ENCODE assay signal across 1 cellular context in the genomic region with DNA sequence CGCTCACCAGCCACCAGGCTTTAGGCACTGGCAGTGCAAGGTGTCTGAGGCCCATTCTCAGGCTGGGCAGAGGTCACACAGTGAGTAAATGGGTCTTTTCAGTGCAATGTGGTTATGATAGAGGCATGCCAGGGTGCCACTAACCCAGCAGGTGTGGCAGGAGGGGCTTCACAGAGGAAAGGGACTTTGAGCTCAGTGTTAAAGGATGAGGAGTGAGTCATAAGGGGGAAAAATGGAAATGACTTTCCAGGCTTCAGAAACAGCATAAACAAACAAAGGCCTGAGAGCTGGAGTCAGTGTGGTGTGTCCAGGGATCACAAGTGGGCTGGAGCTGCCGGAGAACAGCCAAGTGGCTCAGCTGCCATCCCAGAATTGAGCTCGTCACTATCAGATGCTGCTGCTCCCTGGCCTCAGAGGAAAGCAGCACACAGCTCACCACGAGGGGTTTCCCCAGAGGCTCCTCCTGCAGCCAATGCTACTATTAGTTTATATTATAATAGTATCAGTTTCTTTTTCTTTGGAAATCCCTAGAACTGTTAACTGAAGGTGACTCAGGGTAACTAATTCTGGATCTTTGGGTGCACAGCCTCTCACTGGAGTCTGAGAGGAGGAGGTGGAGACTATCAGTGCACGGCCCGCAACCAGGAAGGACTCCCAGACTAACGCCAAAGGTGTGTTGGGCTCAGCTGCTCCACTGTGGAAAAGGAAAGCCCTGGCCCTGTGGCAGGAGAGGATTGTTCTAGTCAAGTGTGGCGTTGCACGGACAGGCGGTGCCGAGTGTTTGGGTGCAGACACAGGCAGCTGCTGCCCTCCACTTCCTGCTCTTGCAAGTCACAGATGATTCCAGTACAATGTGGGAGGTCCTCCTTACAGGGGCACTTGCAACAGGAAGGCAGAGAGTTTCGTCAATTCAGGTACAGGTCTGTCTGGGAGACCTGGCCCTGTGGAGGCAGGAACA.
TF ChIP-seq lines count a peak whose summit lies in the region.

No MANE protein-coding gene starts in this region.

TF ChIP-seq in HepG2, 621 proteins besides CTCF, POLR2A, EP300 and RAD21 (continued from another document and continues in another):
- TF ChIP-seq, protein P1, sequence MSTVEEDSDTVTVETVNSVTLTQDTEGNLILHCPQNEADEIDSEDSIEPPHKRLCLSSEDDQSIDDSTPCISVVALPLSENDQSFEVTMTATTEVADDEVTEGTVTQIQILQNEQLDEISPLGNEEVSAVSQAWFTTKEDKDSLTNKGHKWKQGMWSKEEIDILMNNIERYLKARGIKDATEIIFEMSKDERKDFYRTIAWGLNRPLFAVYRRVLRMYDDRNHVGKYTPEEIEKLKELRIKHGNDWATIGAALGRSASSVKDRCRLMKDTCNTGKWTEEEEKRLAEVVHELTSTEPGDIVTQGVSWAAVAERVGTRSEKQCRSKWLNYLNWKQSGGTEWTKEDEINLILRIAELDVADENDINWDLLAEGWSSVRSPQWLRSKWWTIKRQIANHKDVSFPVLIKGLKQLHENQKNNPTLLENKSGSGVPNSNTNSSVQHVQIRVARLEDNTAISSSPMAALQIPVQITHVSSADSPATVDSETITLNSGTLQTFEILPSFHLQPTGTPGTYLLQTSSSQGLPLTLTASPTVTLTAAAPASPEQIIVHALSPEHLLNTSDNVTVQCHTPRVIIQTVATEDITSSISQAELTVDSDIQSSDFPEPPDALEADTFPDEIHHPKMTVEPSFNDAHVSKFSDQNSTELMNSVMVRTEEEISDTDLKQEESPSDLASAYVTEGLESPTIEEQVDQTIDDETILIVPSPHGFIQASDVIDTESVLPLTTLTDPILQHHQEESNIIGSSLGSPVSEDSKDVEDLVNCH (CRISPR knock-in tag; IDR thresholded peaks at IDR 0.05): no peak
- TF ChIP-seq SMAD9 (CRISPR knock-in tag; IDR thresholded peaks at IDR 0.05): no peak
- TF ChIP-seq KAT7 (CRISPR knock-in tag; IDR thresholded peaks at IDR 0.05; ENCODE audit: borderline replicate concordance): no peak
- TF ChIP-seq FOSL2 (CRISPR knock-in tag; IDR thresholded peaks at IDR 0.05): peak; percentile 98
- TF ChIP-seq GTF3A (CRISPR knock-in tag; conservative IDR thresholded peaks at IDR 0.05): no peak
- TF ChIP-seq, protein P2, sequence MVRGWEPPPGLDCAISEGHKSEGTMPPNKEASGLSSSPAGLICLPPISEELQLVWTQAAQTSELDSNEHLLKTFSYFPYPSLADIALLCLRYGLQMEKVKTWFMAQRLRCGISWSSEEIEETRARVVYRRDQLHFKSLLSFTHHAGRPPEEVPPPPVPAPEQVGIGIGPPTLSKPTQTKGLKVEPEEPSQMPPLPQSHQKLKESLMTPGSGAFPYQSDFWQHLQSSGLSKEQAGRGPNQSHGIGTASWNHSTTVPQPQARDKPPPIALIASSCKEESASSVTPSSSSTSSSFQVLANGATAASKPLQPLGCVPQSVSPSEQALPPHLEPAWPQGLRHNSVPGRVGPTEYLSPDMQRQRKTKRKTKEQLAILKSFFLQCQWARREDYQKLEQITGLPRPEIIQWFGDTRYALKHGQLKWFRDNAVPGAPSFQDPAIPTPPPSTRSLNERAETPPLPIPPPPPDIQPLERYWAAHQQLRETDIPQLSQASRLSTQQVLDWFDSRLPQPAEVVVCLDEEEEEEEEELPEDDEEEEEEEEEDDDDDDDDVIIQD (CRISPR knock-in tag; IDR thresholded peaks at IDR 0.05; ENCODE audit: low read depth): peak; percentile 83; the same call in 1 of the 2 replicates
- TF ChIP-seq KLF9 (CRISPR knock-in tag; IDR thresholded peaks at IDR 0.05; ENCODE audit: low read depth): no peak
- peak; percentile 43; the same call in 1 of the 2 replicates for TF ChIP-seq PPARG (CRISPR knock-in tag; conservative IDR thresholded peaks at IDR 0.05)
- TF ChIP-seq ZNF782 (CRISPR knock-in tag; IDR thresholded peaks at IDR 0.05; ENCODE audit: borderline replicate concordance): no peak
- TF ChIP-seq ZNF382 (CRISPR knock-in tag; IDR thresholded peaks at IDR 0.05; ENCODE audit: borderline replicate concordance): no peak
- no peak for TF ChIP-seq ATRX (CRISPR knock-in tag; IDR thresholded peaks at IDR 0.05; ENCODE audit: borderline replicate concordance)
- no peak for TF ChIP-seq CHD4 (IDR thresholded peaks at IDR 0.05; ENCODE audit: borderline replicate concordance, low read length)
- TF ChIP-seq NFRKB (IDR thresholded peaks at IDR 0.05): no peak
- TF ChIP-seq GLI4 (CRISPR knock-in tag; IDR thresholded peaks at IDR 0.05; ENCODE audit: borderline replicate concordance): no peak
- TF ChIP-seq, protein P3, sequence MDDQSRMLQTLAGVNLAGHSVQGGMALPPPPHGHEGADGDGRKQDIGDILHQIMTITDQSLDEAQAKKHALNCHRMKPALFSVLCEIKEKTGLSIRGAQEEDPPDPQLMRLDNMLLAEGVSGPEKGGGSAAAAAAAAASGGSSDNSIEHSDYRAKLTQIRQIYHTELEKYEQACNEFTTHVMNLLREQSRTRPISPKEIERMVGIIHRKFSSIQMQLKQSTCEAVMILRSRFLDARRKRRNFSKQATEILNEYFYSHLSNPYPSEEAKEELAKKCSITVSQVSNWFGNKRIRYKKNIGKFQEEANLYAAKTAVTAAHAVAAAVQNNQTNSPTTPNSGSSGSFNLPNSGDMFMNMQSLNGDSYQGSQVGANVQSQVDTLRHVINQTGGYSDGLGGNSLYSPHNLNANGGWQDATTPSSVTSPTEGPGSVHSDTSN (CRISPR knock-in tag; IDR thresholded peaks at IDR 0.05; ENCODE audit: borderline replicate concordance): no peak
- TF ChIP-seq, protein P4, sequence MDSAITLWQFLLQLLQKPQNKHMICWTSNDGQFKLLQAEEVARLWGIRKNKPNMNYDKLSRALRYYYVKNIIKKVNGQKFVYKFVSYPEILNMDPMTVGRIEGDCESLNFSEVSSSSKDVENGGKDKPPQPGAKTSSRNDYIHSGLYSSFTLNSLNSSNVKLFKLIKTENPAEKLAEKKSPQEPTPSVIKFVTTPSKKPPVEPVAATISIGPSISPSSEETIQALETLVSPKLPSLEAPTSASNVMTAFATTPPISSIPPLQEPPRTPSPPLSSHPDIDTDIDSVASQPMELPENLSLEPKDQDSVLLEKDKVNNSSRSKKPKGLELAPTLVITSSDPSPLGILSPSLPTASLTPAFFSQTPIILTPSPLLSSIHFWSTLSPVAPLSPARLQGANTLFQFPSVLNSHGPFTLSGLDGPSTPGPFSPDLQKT (CRISPR knock-in tag; IDR thresholded peaks at IDR 0.05; ENCODE audit: borderline replicate concordance): no peak
- no peak for TF ChIP-seq MTF1 (CRISPR knock-in tag; IDR thresholded peaks at IDR 0.05)
- no peak for TF ChIP-seq SMAD1 (CRISPR knock-in tag; IDR thresholded peaks at IDR 0.05; ENCODE audit: borderline replicate concordance, low read depth)
- TF ChIP-seq, protein P5, sequence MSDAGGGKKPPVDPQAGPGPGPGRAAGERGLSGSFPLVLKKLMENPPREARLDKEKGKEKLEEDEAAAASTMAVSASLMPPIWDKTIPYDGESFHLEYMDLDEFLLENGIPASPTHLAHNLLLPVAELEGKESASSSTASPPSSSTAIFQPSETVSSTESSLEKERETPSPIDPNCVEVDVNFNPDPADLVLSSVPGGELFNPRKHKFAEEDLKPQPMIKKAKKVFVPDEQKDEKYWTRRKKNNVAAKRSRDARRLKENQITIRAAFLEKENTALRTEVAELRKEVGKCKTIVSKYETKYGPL (CRISPR knock-in tag; IDR thresholded peaks at IDR 0.05): no peak
- no peak for TF ChIP-seq STAT5B (CRISPR knock-in tag; IDR thresholded peaks at IDR 0.05)
- no peak for TF ChIP-seq RARG (CRISPR knock-in tag; IDR thresholded peaks at IDR 0.05; ENCODE audit: low read depth)
- TF ChIP-seq ELF3 (CRISPR knock-in tag; IDR thresholded peaks at IDR 0.05): peak; percentile 55
- no peak for TF ChIP-seq ETV6 (CRISPR knock-in tag; conservative IDR thresholded peaks at IDR 0.05)
- TF ChIP-seq ZNF350 (CRISPR knock-in tag; IDR thresholded peaks at IDR 0.05; ENCODE audit: borderline replicate concordance, low read depth): peak; percentile 41; the same call in 1 of the 2 replicates
- no peak for TF ChIP-seq RELA (CRISPR knock-in tag; IDR thresholded peaks at IDR 0.05)
- TF ChIP-seq, protein P6, sequence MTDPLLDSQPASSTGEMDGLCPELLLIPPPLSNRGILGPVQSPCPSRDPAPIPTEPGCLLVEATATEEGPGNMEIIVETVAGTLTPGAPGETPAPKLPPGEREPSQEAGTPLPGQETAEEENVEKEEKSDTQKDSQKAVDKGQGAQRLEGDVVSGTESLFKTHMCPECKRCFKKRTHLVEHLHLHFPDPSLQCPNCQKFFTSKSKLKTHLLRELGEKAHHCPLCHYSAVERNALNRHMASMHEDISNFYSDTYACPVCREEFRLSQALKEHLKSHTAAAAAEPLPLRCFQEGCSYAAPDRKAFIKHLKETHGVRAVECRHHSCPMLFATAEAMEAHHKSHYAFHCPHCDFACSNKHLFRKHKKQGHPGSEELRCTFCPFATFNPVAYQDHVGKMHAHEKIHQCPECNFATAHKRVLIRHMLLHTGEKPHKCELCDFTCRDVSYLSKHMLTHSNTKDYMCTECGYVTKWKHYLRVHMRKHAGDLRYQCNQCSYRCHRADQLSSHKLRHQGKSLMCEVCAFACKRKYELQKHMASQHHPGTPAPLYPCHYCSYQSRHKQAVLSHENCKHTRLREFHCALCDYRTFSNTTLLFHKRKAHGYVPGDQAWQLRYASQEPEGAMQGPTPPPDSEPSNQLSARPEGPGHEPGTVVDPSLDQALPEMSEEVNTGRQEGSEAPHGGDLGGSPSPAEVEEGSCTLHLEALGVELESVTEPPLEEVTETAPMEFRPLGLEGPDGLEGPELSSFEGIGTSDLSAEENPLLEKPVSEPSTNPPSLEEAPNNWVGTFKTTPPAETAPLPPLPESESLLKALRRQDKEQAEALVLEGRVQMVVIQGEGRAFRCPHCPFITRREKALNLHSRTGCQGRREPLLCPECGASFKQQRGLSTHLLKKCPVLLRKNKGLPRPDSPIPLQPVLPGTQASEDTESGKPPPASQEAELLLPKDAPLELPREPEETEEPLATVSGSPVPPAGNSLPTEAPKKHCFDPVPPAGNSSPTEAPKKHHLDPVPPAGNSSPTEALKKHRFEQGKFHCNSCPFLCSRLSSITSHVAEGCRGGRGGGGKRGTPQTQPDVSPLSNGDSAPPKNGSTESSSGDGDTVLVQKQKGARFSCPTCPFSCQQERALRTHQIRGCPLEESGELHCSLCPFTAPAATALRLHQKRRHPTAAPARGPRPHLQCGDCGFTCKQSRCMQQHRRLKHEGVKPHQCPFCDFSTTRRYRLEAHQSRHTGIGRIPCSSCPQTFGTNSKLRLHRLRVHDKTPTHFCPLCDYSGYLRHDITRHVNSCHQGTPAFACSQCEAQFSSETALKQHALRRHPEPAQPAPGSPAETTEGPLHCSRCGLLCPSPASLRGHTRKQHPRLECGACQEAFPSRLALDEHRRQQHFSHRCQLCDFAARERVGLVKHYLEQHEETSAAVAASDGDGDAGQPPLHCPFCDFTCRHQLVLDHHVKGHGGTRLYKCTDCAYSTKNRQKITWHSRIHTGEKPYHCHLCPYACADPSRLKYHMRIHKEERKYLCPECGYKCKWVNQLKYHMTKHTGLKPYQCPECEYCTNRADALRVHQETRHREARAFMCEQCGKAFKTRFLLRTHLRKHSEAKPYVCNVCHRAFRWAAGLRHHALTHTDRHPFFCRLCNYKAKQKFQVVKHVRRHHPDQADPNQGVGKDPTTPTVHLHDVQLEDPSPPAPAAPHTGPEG (CRISPR knock-in tag; IDR thresholded peaks at IDR 0.05): no peak
- no peak for TF ChIP-seq SIN3A (IDR thresholded peaks at IDR 0.05; ENCODE audit: borderline replicate concordance, low read depth, low read length)
- TF ChIP-seq HOXA9 (CRISPR knock-in tag; IDR thresholded peaks at IDR 0.05; ENCODE audit: borderline replicate concordance): no peak
- no peak for TF ChIP-seq MATR3 (CRISPR knock-in tag; IDR thresholded peaks at IDR 0.05)
- TF ChIP-seq HCFC1 (IDR thresholded peaks at IDR 0.05; ENCODE audit: low read depth, low read length): no peak
- TF ChIP-seq, protein P7, sequence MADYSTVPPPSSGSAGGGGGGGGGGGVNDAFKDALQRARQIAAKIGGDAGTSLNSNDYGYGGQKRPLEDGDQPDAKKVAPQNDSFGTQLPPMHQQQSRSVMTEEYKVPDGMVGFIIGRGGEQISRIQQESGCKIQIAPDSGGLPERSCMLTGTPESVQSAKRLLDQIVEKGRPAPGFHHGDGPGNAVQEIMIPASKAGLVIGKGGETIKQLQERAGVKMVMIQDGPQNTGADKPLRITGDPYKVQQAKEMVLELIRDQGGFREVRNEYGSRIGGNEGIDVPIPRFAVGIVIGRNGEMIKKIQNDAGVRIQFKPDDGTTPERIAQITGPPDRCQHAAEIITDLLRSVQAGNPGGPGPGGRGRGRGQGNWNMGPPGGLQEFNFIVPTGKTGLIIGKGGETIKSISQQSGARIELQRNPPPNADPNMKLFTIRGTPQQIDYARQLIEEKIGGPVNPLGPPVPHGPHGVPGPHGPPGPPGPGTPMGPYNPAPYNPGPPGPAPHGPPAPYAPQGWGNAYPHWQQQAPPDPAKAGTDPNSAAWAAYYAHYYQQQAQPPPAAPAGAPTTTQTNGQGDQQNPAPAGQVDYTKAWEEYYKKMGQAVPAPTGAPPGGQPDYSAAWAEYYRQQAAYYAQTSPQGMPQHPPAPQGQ (CRISPR knock-in tag; IDR thresholded peaks at IDR 0.05; ENCODE audit: borderline replicate concordance): no peak
- TF ChIP-seq ZNF652 (CRISPR knock-in tag; IDR thresholded peaks at IDR 0.05; ENCODE audit: borderline replicate concordance, low read depth): no peak
- no peak for TF ChIP-seq ATF7-NPFF (CRISPR knock-in tag; IDR thresholded peaks at IDR 0.05; ENCODE audit: low read depth)
- no peak for TF ChIP-seq ZNF660 (CRISPR knock-in tag; IDR thresholded peaks at IDR 0.05; ENCODE audit: borderline replicate concordance, low read depth)
- no peak for TF ChIP-seq ZNF75D (CRISPR knock-in tag; IDR thresholded peaks at IDR 0.05; ENCODE audit: borderline replicate concordance)
- no peak for TF ChIP-seq REXO4 (CRISPR knock-in tag; IDR thresholded peaks at IDR 0.05; ENCODE audit: borderline replicate concordance)
- TF ChIP-seq, protein P8, sequence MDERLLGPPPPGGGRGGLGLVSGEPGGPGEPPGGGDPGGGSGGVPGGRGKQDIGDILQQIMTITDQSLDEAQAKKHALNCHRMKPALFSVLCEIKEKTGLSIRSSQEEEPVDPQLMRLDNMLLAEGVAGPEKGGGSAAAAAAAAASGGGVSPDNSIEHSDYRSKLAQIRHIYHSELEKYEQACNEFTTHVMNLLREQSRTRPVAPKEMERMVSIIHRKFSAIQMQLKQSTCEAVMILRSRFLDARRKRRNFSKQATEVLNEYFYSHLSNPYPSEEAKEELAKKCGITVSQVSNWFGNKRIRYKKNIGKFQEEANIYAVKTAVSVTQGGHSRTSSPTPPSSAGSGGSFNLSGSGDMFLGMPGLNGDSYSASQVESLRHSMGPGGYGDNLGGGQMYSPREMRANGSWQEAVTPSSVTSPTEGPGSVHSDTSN (CRISPR knock-in tag; IDR thresholded peaks at IDR 0.05): no peak
- TF ChIP-seq, protein P9, sequence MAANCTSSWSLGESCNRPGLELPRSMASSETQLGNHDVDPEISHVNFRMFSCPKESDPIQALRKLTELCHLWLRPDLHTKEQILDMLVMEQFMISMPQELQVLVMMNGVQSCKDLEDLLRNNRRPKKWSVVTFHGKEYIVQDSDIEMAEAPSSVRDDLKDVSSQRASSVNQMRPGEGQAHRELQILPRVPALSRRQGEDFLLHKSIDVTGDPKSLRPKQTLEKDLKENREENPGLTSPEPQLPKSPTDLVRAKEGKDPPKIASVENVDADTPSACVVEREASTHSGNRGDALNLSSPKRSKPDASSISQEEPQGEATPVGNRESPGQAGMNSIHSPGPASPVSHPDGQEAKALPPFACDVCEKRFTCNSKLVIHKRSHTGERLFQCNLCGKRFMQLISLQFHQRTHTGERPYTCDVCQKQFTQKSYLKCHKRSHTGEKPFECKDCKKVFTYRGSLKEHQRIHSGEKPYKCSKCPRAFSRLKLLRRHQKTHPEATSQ (CRISPR knock-in tag; IDR thresholded peaks at IDR 0.05; ENCODE audit: borderline replicate concordance): no peak
- 0 out of 2 replicates have a peak, but pooled peaks have one; percentile 38 for TF ChIP-seq HDAC2 (CRISPR knock-in tag; IDR thresholded peaks at IDR 0.05)
- no peak for TF ChIP-seq FOXK2 (IDR thresholded peaks at IDR 0.05)
- TF ChIP-seq ELF4 (CRISPR knock-in tag; IDR thresholded peaks at IDR 0.05; ENCODE audit: borderline replicate concordance): no peak
- no peak for TF ChIP-seq ZNF709 (CRISPR knock-in tag; IDR thresholded peaks at IDR 0.05)
- no peak for TF ChIP-seq MXD4 (CRISPR knock-in tag; IDR thresholded peaks at IDR 0.05)
